In genomic region chr4:3204021-3204431, GRCh38 we compare ENCODE assay signal across 10 cellular contexts. TPM values are rescaled to one million over a fixed set of nuclear protein-coding genes. Genes with fewer than 3 reads are reported as not detected.
DNase-seq lines count a peak whose midpoint lies in the region; ATAC-seq and TF ChIP-seq lines count a peak whose summit lies in the region.
"Had no signal": no experiment of that assay in that cellular context is flagged by ENCODE, and none has a peak within 500 bp of the region (broad histone marks: within the 10 kb centered on the region; RNA-seq: fewer than 3 reads in every experiment).

No MANE protein-coding gene starts in this region.

- H3K9ac ChIP-seq in stomach smooth muscle (ENCODE audit: low read length in 2 of 2): peak overlapping the region in 1 of 2 donors; percentile 34

- no peaks in the 10 kb centered on the region for H3K27me3 ChIP-seq in brain microvascular endothelial cell (replicated peaks)
- no peaks in the 10 kb centered on the region for H3K27me3 ChIP-seq in stomach smooth muscle (ENCODE audit: control insufficient read depth in 1 of 2, insufficient read depth in 2 of 2, low read length in 2 of 2)

- H3K4me3 ChIP-seq in brain microvascular endothelial cell (ENCODE audit: low read depth, low read length) (no peak overlapping the region), stomach smooth muscle (ENCODE audit: low read length in 2 of 2) (peak overlapping the region in 1 of 2 donors; percentile 47)

- TF ChIP-seq CTCF in brain microvascular endothelial cell (IDR thresholded peaks at IDR 0.05; ENCODE audit: low read depth, low read length, missing control alignments) (no peak), GM10266 (IDR thresholded peaks at IDR 0.05; ENCODE audit: control insufficient read depth, insufficient read depth, low read depth, missing control alignments) (no peak)

- peaks cover 16% of the 10 kb centered on the region for H3K4me1 ChIP-seq in stomach smooth muscle (ENCODE audit: control insufficient read depth, insufficient read depth, low read length)

- DNase-seq in GM04504 (ENCODE audit: low read depth): peak; percentile 33
- DNase-seq in brain microvascular endothelial cell: peak; percentile 50
- DNase-seq in left lobe of liver (ENCODE audit: low spot score): peak; percentile 74
- DNase-seq in DMS153 treated with DMSO at 0.1 percent for 48 hours (lab: John Stamatoyannopoulos, UW; ENCODE audit: unreplicated experiment): no peak
- DNase-seq in GM10266 (ENCODE audit: extremely low spot score): no peak
- DNase-seq in NCI-H187 (lab: John Stamatoyannopoulos, UW): no peak
- DNase-seq in midbrain (lab: John Stamatoyannopoulos, UW): no peak
- DNase-seq: naive thymus-derived CD8-positive, alpha-beta T cell; NCI-H69 had no signal

- in situ Hi-C loops in brain microvascular endothelial cell (cut with HindIII; ENCODE audit: low pct_ligation_motif_present, low sequenced_read_pairs): no loop called here

- H3K27ac ChIP-seq in brain microvascular endothelial cell (no peak overlapping the region), stomach smooth muscle (ENCODE audit: low read length) (peak overlapping the region; percentile 64)

- peak; percentile 47 for ATAC-seq in left lobe of liver
- ATAC-seq: naive thymus-derived CD8-positive, alpha-beta T cell had no signal

- H3K36me3 ChIP-seq in brain microvascular endothelial cell (replicated peaks) (peaks cover 14% of the 10 kb centered on the region), stomach smooth muscle (ENCODE audit: control insufficient read depth in 2 of 2, insufficient read depth in 2 of 2, low read length in 2 of 2) (peaks cover 21 to 29% of the 10 kb centered on the region in 2 donors)

- no peaks in the 10 kb centered on the region for H3K9me3 ChIP-seq in stomach smooth muscle (ENCODE audit: control insufficient read depth in 2 of 2, low read length in 2 of 2)

RNA-seq across cellular contexts. Expression of gene MSANTD1, which starts 44.9 kb away (rescaled TPM):
- 1.1 TPM for total RNA-seq in left lobe of liver

Comparison
In these comparisons a context has a peak if more than half of its experiments do, and no peak if none do; other contexts are left out.
1. DNase-seq: peak in GM04504 (single experiment), brain microvascular endothelial cell (single experiment) and left lobe of liver (single experiment); none in DMS153 treated with DMSO at 0.1 percent for 48 hours (single experiment), GM10266 (single experiment), NCI-H187 (0 of 2) and midbrain (single experiment).